8 cellular contexts compared by ENCODE assay signal in the genomic region with DNA sequence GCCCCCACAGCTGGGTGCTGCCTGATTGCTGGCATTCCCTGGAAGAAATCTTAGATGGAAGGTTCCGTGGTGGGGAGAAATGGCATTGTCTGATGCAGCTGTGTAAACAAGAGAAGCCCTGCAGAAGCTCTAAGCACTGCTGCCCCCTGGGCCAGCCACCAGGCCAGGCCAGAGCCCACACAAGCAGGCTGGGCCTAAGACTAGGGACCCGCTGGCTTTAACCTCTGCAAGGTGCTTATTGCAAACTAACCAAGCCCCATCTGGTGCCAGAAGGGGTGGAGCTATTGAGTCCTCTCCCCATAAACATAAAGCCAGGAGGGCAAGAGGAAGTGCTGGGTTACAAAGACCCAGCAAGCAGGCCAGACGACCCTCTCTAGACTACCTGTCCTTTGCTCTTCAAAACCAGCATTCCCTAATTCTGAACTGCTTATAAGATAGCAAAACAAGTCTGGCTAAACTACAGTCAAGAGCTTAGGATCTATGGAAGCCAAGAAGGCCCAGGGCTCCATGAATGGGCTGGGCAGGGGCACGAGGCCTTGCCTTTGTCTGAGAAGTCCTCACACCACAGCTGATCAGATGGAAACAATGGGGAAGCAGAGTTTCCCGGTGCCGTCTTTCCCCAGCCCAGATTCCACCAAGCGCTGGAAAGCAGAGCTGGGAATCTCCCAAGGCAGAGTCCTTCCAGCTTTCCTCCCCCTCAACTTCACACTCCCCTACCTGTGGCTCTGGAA. TPM values are rescaled to one million over a fixed set of nuclear protein-coding genes. Genes with fewer than 3 reads are reported as not detected.
DNase-seq lines count a peak whose midpoint lies in the region; ATAC-seq lines count a peak whose summit lies in the region.

No MANE protein-coding gene starts in this region.

- peaks cover 9 to 49% (median 23%) of the 10 kb centered on the region in 4 donors for H3K4me1 Mint-ChIP-seq in CD4-positive, CD25-positive, alpha-beta regulatory T cell
- H3K4me1 Mint-ChIP-seq in T-helper 17 cell = peaks cover 32% of the 10 kb centered on the region

- no peak for ATAC-seq in CD4-positive, CD25-positive, alpha-beta regulatory T cell (ENCODE audit: low read depth in 2 of 2)
- ATAC-seq in T-helper 17 cell (no peak), HG02938 (IDR thresholded peaks at IDR 0.05; ENCODE audit: unreplicated experiment) (no peak), HG03442 (IDR thresholded peaks at IDR 0.05; ENCODE audit: unreplicated experiment) (no peak)

- peak overlapping the region; percentile 84 to 100 (median 100) for H3K27ac Mint-ChIP-seq in CD4-positive, CD25-positive, alpha-beta regulatory T cell
- H3K27ac Mint-ChIP-seq in T-helper 17 cell = peak overlapping the region; percentile 100

- peak overlapping the region; percentile 91 for H3K27ac ChIP-seq in CD4-positive, CD25-positive, alpha-beta regulatory T cell (ENCODE audit: insufficient read depth, low read length, poor library complexity, severe bottlenecking)
- H3K27ac ChIP-seq in KOPT-K1 (ENCODE audit: low read depth, low read length, poor library complexity, severe bottlenecking) = peak overlapping the region; percentile 89
- H3K27ac ChIP-seq in mesodermal cell (ENCODE audit: low read depth, low read length, severe bottlenecking) = peak overlapping the region; percentile 57

- H3K36me3 ChIP-seq in CD4-positive, CD25-positive, alpha-beta regulatory T cell (ENCODE audit: control insufficient read depth, insufficient read depth, low read length) = peaks cover 12% of the 10 kb centered on the region
- H3K36me3 ChIP-seq in KOPT-K1 (ENCODE audit: insufficient read depth, low read length) (peaks cover 54% of the 10 kb centered on the region), mesodermal cell (ENCODE audit: control insufficient read depth, insufficient read depth, low read length) (peaks cover 61% of the 10 kb centered on the region)

- H3K9me3 ChIP-seq in CD4-positive, CD25-positive, alpha-beta regulatory T cell (ENCODE audit: control insufficient read depth in 2 of 2, low read length in 2 of 2) = no peaks in the 10 kb centered on the region
- H3K9me3 ChIP-seq in KOPT-K1 (ENCODE audit: insufficient read depth, low read length, poor library complexity, severe bottlenecking) = no peaks in the 10 kb centered on the region
- no peaks in the 10 kb centered on the region for H3K9me3 ChIP-seq in T-helper 17 cell (ENCODE audit: control insufficient read depth, low read length, poor library complexity, severe bottlenecking)
- no peaks in the 10 kb centered on the region for H3K9me3 ChIP-seq in mesodermal cell (ENCODE audit: control insufficient read depth, low read length)

- H3K4me1 ChIP-seq in CD4-positive, CD25-positive, alpha-beta regulatory T cell (ENCODE audit: control insufficient read depth, insufficient read depth, low read length, poor library complexity, severe bottlenecking) = peaks cover 34% of the 10 kb centered on the region
- H3K4me1 ChIP-seq in mesodermal cell (ENCODE audit: control insufficient read depth, insufficient read depth, low read length, poor library complexity, severe bottlenecking) = peaks cover 3% of the 10 kb centered on the region

- H3K27me3 Mint-ChIP-seq in CD4-positive, CD25-positive, alpha-beta regulatory T cell = no peaks in the 10 kb centered on the region
- no peaks in the 10 kb centered on the region for H3K27me3 Mint-ChIP-seq in T-helper 17 cell

- DNase-seq in CD4-positive, CD25-positive, alpha-beta regulatory T cell = peak in 1 of 3 donors; percentile 40
- no peak for DNase-seq in T-helper 17 cell
- no peak for DNase-seq in effector CD4-positive, alpha-beta T cell
- DNase-seq in central memory CD4-positive, alpha-beta T cell = no peak

- no peaks in the 10 kb centered on the region for H3K9me3 Mint-ChIP-seq in CD4-positive, CD25-positive, alpha-beta regulatory T cell

- whole genome bisulfite sequencing in mesodermal cell (ENCODE audit: insufficient coverage in 2 of 2), 2 experiments = 72 to 82% methylated on average over 3 to 6 of the region's 7 CpGs

- peak overlapping the region in 3 of 4 donors; percentile 71 to 91 (median 89) for H3K4me3 Mint-ChIP-seq in CD4-positive, CD25-positive, alpha-beta regulatory T cell
- no peak overlapping the region for H3K4me3 Mint-ChIP-seq in T-helper 17 cell

- H3K36me3 Mint-ChIP-seq in CD4-positive, CD25-positive, alpha-beta regulatory T cell = peaks cover 15% of the 10 kb centered on the region
- H3K36me3 Mint-ChIP-seq in T-helper 17 cell (ENCODE audit: low read depth) = no peaks in the 10 kb centered on the region

- H3K4me3 ChIP-seq in CD4-positive, CD25-positive, alpha-beta regulatory T cell (ENCODE audit: low read depth, low read length) = no peak overlapping the region
- no peak overlapping the region for H3K4me3 ChIP-seq in mesodermal cell (ENCODE audit: extremely low read depth, insufficient read depth, low read length, poor library complexity, severe bottlenecking)

- H3K27me3 ChIP-seq in CD4-positive, CD25-positive, alpha-beta regulatory T cell (ENCODE audit: control insufficient read depth, insufficient read depth, low read length) = no peaks in the 10 kb centered on the region

RNA-seq across cellular contexts. Expression of a gene that starts 28.8 kb away (rescaled TPM):
- 38.1 TPM for total RNA-seq in CD4-positive, CD25-positive, alpha-beta regulatory T cell
- 10 to 100 TPM; 27.8 to 33.7 (median 28.4) TPM for polyA plus RNA-seq in CD4-positive, CD25-positive, alpha-beta regulatory T cell
- 10 to 100 TPM; 42.8 to 53.5 TPM for total RNA-seq in T-helper 17 cell
- polyA plus RNA-seq in mesodermal cell (2013, experiment 1 of 2) = 41.9 TPM
- polyA plus RNA-seq in mesodermal cell (2013, experiment 2 of 2) = 30.7 TPM

RNA-seq across cellular contexts. Expression of a gene that starts 57.7 kb away (rescaled TPM):
- total RNA-seq in CD4-positive, CD25-positive, alpha-beta regulatory T cell = 11.7 TPM
- polyA plus RNA-seq in CD4-positive, CD25-positive, alpha-beta regulatory T cell = 10 to 100 TPM in 3 of 4 donors, 1 to 10 TPM in 1; 9.6 to 15.2 (median 13.4) TPM
- total RNA-seq in T-helper 17 cell = 10 to 100 TPM; 12.5 to 15.8 TPM
- 18.8 TPM for polyA plus RNA-seq in mesodermal cell (2013, experiment 1 of 2)
- 16.5 TPM for polyA plus RNA-seq in mesodermal cell (2013, experiment 2 of 2)
